Comparison of ENCODE assay signal across 8 cellular contexts in genomic region chr1:202207292-202207691, GRCh38. TPM values are rescaled to one million over a fixed set of nuclear protein-coding genes. Genes with fewer than 3 reads are reported as not detected.
DNase-seq lines count a peak whose midpoint lies in the region; ATAC-seq and TF ChIP-seq lines count a peak whose summit lies in the region.

No MANE protein-coding gene starts in this region.

- no peak overlapping the region for H3K27ac Mint-ChIP-seq in neural crest cell (ENCODE audit: unreplicated experiment)

- DNase-seq in DMS79 (lab: John Stamatoyannopoulos, UW) (peak; percentile 19), NCI-H1694 (lab: John Stamatoyannopoulos, UW) (peak; percentile 92), cardiac fibroblast (ENCODE audit: low read depth in 2 of 2) (peak; percentile 61 to 86), neural crest cell (ENCODE audit: low read depth, low spot score) (no peak), GM20000 (ENCODE audit: low spot score) (no peak), HAP-1 (ENCODE audit: low spot score in 2 of 2) (no peak), HuH-7 (ENCODE audit: low spot score) (no peak)

- ATAC-seq in HG02885 (IDR thresholded peaks at IDR 0.05; ENCODE audit: poor library complexity, unreplicated experiment) = no peak

- no peaks in the 10 kb centered on the region for H3K9me3 Mint-ChIP-seq in neural crest cell

- H3K9me3 ChIP-seq in HAP-1 = no peaks in the 10 kb centered on the region

- no peaks in the 10 kb centered on the region for H3K36me3 ChIP-seq in HAP-1 (replicated peaks)

- peaks cover 7% of the 10 kb centered on the region for H3K27me3 Mint-ChIP-seq in neural crest cell (ENCODE audit: low read depth)

- H3K4me3 Mint-ChIP-seq in neural crest cell = no peak overlapping the region

- TF ChIP-seq CTCF in cardiac fibroblast (IDR thresholded peaks at IDR 0.05; ENCODE audit: low read depth, low read length) (no peak), neural crest cell (conservative IDR thresholded peaks at IDR 0.05) (peak; percentile 27), GM20000 (IDR thresholded peaks at IDR 0.05; ENCODE audit: extremely low read depth, missing control alignments) (no peak)

- in situ Hi-C loops in HAP-1 (cut with MboI; ENCODE audit: low sequenced_read_pairs) = no loop called here

- peaks cover 7% of the 10 kb centered on the region for H3K27me3 ChIP-seq in HAP-1 (ENCODE audit: low read depth)

- peaks cover 12% of the 10 kb centered on the region for H3K4me1 Mint-ChIP-seq in neural crest cell

- no peaks in the 10 kb centered on the region for H3K36me3 Mint-ChIP-seq in neural crest cell (ENCODE audit: low read depth)

- no peaks in the 10 kb centered on the region for H3K4me1 ChIP-seq in HAP-1

- no peak overlapping the region for H3K4me3 ChIP-seq in cardiac fibroblast (replicated peaks in 1 of 2; ENCODE audit: low read depth in 2 of 2, low read length in 2 of 2)
- H3K4me3 ChIP-seq in HAP-1 = no peak overlapping the region

RNA-seq across cellular contexts. Expression of gene LGR6, which starts 13.7 kb away (rescaled TPM):
- 0.16 and 0.91 TPM in 2 replicates for total RNA-seq in neural crest cell

RNA-seq across cellular contexts. Expression of gene PTPN7, which starts 46.9 kb away (rescaled TPM):
- not detected in 2 replicates for total RNA-seq in neural crest cell

Comparison
In these comparisons a context has a peak if more than half of its experiments do, and no peak if none do; other contexts are left out.
1. DNase-seq: peak in DMS79 (single experiment), NCI-H1694 (single experiment) and cardiac fibroblast (2 of 2); none in neural crest cell (single experiment), GM20000 (single experiment), HAP-1 (0 of 2) and HuH-7 (single experiment).